ENCODE assay signal across 20 cellular contexts in genomic region chr6:47626782-47627181, GRCh38.
DNase-seq lines count a peak whose midpoint lies in the region; ATAC-seq, FAIRE-seq and TF ChIP-seq lines count a peak whose summit lies in the region.
"Had no signal": no experiment of that assay in that cellular context is flagged by ENCODE, and none has a peak within 500 bp of the region (broad histone marks: within the 10 kb centered on the region; RNA-seq: fewer than 3 reads in every experiment).

No MANE protein-coding gene starts in this region.

- no peak overlapping the region for H3K9ac ChIP-seq in K562 (ENCODE audit: insufficient read depth in 1 of 2, low read depth in 2 of 2, low read length in 2 of 2)
- H3K9ac ChIP-seq: GM23248 had no signal

- BruUV-seq in K562 (replicated peaks; lab: Mats Ljungman, UMichigan): no TSS peak
- BruUV-seq in MCF 10A (replicated peaks; lab: Mats Ljungman, UMichigan): no TSS peak

- H3K27me3 ChIP-seq in CD4-positive, alpha-beta T cell (ENCODE audit: control insufficient read depth, insufficient read depth, low read length): no peaks in the 10 kb centered on the region
- H3K27me3 ChIP-seq in CD8-positive, alpha-beta T cell (ENCODE audit: insufficient read depth, low read length): no peaks in the 10 kb centered on the region
- H3K27me3 ChIP-seq in K562 (ENCODE audit: control insufficient read depth in 2 of 2, insufficient read depth in 2 of 2, low read length in 2 of 2) (no peaks in the 10 kb centered on the region), upper lobe of right lung (no peaks in the 10 kb centered on the region)

- CTCF ChIA-PET in CD4-positive, alpha-beta T cell (lab: Charles Lee): no interaction called here
- CTCF ChIA-PET in CD8-positive, alpha-beta T cell (lab: Charles Lee): no interaction called here
- CTCF ChIA-PET in K562 (lab: Yijun Ruan, JAX; ENCODE audit: low intra/inter-chr PET ratio) (no interaction called here), MCF 10A (lab: Yijun Ruan, JAX) (interaction anchor here (1.1 to 8.5 kb wide), 2 partner anchors 104 to 162 kb away, joined by 3 to 288 read pairs; no protein-coding TSS in a partner anchor)

- no peak for TF ChIP-seq RAD21 in K562 (CRISPR knock-in tag; conservative IDR thresholded peaks at IDR 0.05 in 1 of 2, IDR thresholded peaks at IDR 0.05 in 1 of 2)

- H3K27ac ChIP-seq in CD4-positive, alpha-beta T cell (ENCODE audit: low read depth, low read length): no peak overlapping the region
- no peak overlapping the region for H3K27ac ChIP-seq in CD8-positive, alpha-beta T cell (ENCODE audit: low read depth, low read length)
- H3K27ac ChIP-seq in K562 (ENCODE audit: extremely low read depth, low read depth, low read length) (no peak overlapping the region), upper lobe of right lung (no peak overlapping the region)
- H3K27ac ChIP-seq: GM23248 had no signal

- H3K4me3 Mint-ChIP-seq in CD4-positive, alpha-beta T cell: no peak overlapping the region
- H3K4me3 Mint-ChIP-seq in CD8-positive, alpha-beta T cell: no peak overlapping the region
- no peak overlapping the region for H3K4me3 Mint-ChIP-seq in naive thymus-derived CD8-positive, alpha-beta T cell
- no peak overlapping the region for H3K4me3 Mint-ChIP-seq in MCF 10A (ENCODE audit: unreplicated experiment)
- H3K4me3 Mint-ChIP-seq: CD8-positive, alpha-beta memory T cell had no signal

- no peak overlapping the region for H3K4me2 ChIP-seq in K562 (ENCODE audit: insufficient read depth, low read length)

- H3K9me3 Mint-ChIP-seq in CD4-positive, alpha-beta T cell: no peaks in the 10 kb centered on the region
- H3K9me3 Mint-ChIP-seq in CD8-positive, alpha-beta T cell: no peaks in the 10 kb centered on the region
- H3K9me3 Mint-ChIP-seq in naive thymus-derived CD8-positive, alpha-beta T cell: no peaks in the 10 kb centered on the region
- no peaks in the 10 kb centered on the region for H3K9me3 Mint-ChIP-seq in MCF 10A (ENCODE audit: unreplicated experiment)
- H3K9me3 Mint-ChIP-seq: CD8-positive, alpha-beta memory T cell had no signal

- H3K36me3 ChIP-seq in CD8-positive, alpha-beta T cell (ENCODE audit: insufficient read depth, low read length): peaks cover 6% of the 10 kb centered on the region
- H3K36me3 ChIP-seq in K562 (ENCODE audit: control insufficient read depth, insufficient read depth, low read length) (peaks cover 25% of the 10 kb centered on the region), upper lobe of right lung (peaks cover 6% of the 10 kb centered on the region)

- H3K4me1 ChIP-seq in CD8-positive, alpha-beta T cell (ENCODE audit: insufficient read depth, low read length): peaks cover 5% of the 10 kb centered on the region
- H3K4me1 ChIP-seq in K562 (replicated peaks in 1 of 2; ENCODE audit: control insufficient read depth in 2 of 2, insufficient read depth in 2 of 2, low read length in 2 of 2): peaks cover 0 to 3% of the 10 kb centered on the region in 2 experiments; a peak in 2 of 5 replicates
- H3K4me1 ChIP-seq in upper lobe of right lung: peaks cover 5% of the 10 kb centered on the region

- no peak for DNase-seq in CD4-positive, alpha-beta T cell
- DNase-seq in CD8-positive, alpha-beta T cell: no peak
- no peak for DNase-seq in K562 (ENCODE audit: extremely low read depth in 1 of 4, low spot score in 3 of 4)
- no peak for DNase-seq in naive thymus-derived CD8-positive, alpha-beta T cell
- DNase-seq in MCF 10A (ENCODE audit: unreplicated experiment): no peak
- DNase-seq in upper lobe of right lung: no peak
- DNase-seq in GF-D8 (lab: John Stamatoyannopoulos, UW): no peak
- DNase-seq: C1 segment of cervical spinal cord; CD8-positive, alpha-beta memory T cell; DMS 273 treated with DMSO at 0.1 percent for 48 hours; DMS79; EL; GDM1; GM23248; H7; HCEC 1CT had no signal

- H3K79me2 ChIP-seq in K562 (ENCODE audit: control insufficient read depth, insufficient read depth, low read length): no peaks in the 10 kb centered on the region

- no peak overlapping the region for H3K4me3 ChIP-seq in CD8-positive, alpha-beta T cell (ENCODE audit: low read depth, low read length)
- H3K4me3 ChIP-seq in K562 (no peak overlapping the region), upper lobe of right lung (no peak overlapping the region)
- H3K4me3 ChIP-seq: GM23248 had no signal

- in situ Hi-C loops in K562 (cut with MboI): no loop called here

- H3K4me1 Mint-ChIP-seq in CD4-positive, alpha-beta T cell (ENCODE audit: low read depth): peaks cover 19% of the 10 kb centered on the region
- H3K4me1 Mint-ChIP-seq in CD8-positive, alpha-beta T cell (ENCODE audit: low read depth): peaks cover 16% of the 10 kb centered on the region
- H3K4me1 Mint-ChIP-seq in naive thymus-derived CD8-positive, alpha-beta T cell: peaks cover under 1 to 19% (median 12%) of the 10 kb centered on the region in 4 donors
- H3K4me1 Mint-ChIP-seq in MCF 10A (ENCODE audit: insufficient read depth, unreplicated experiment): no peaks in the 10 kb centered on the region

- H2AFZ ChIP-seq in K562 (ENCODE audit: low read depth, low read length): no peak overlapping the region
- H2AFZ ChIP-seq: GM23248 had no signal

- no peak for ATAC-seq in CD4-positive, alpha-beta T cell (ENCODE audit: poor library complexity)
- no peak for ATAC-seq in CD8-positive, alpha-beta T cell
- ATAC-seq in K562 (no peak), upper lobe of right lung (no peak), GM19397 (IDR thresholded peaks at IDR 0.05; ENCODE audit: unreplicated experiment) (no peak)
- no peak for ATAC-seq in naive thymus-derived CD8-positive, alpha-beta T cell

- no peaks in the 10 kb centered on the region for H4K20me1 ChIP-seq in K562 (replicated peaks; ENCODE audit: control insufficient read depth, insufficient read depth, low read length)

- H3K27ac Mint-ChIP-seq in CD4-positive, alpha-beta T cell: peak overlapping the region; percentile 68
- H3K27ac Mint-ChIP-seq in CD8-positive, alpha-beta T cell: peak overlapping the region; percentile 72
- H3K27ac Mint-ChIP-seq in naive thymus-derived CD8-positive, alpha-beta T cell: peak overlapping the region in 6 of 10 donors; percentile 12 to 80 (median 56)
- H3K27ac Mint-ChIP-seq in MCF 10A (ENCODE audit: low read depth, unreplicated experiment): no peak overlapping the region

- H3K9me3 ChIP-seq in CD4-positive, alpha-beta T cell (ENCODE audit: control insufficient read depth, low read length): no peaks in the 10 kb centered on the region
- H3K9me3 ChIP-seq in CD8-positive, alpha-beta T cell (ENCODE audit: low read length): no peaks in the 10 kb centered on the region
- H3K9me3 ChIP-seq in K562 (replicated peaks; ENCODE audit: control insufficient read depth, insufficient read depth, low read depth, low read length): no peaks in the 10 kb centered on the region
- no peaks in the 10 kb centered on the region for H3K9me3 ChIP-seq in upper lobe of right lung

- TF ChIP-seq CTCF in CD4-positive, alpha-beta T cell (IDR thresholded peaks at IDR 0.05): no peak
- TF ChIP-seq CTCF in CD8-positive, alpha-beta T cell (IDR thresholded peaks at IDR 0.05): no peak
- TF ChIP-seq CTCF in K562 (IDR thresholded peaks at IDR 0.05 in 2 of 3, conservative IDR thresholded peaks at IDR 0.05 in 1 of 3; ENCODE audit: insufficient read depth in 2 of 3, low read depth in 1 of 3, low read length in 3 of 3) (no peak), MCF 10A (IDR thresholded peaks at IDR 0.05; ENCODE audit: unreplicated experiment) (no peak), upper lobe of right lung (IDR thresholded peaks at IDR 0.05) (no peak)

- no peak for TF ChIP-seq POLR2A in K562 (conservative IDR thresholded peaks at IDR 0.05)

- TF ChIP-seq EP300 in K562 (IDR thresholded peaks at IDR 0.05; ENCODE audit: low read length): no peak

- FAIRE-seq in K562 (lab: Jason Lieb, UNC): no peak
- FAIRE-seq: D721Med, GM12892, H1 had no signal

- no peaks in the 10 kb centered on the region for H3K27me3 Mint-ChIP-seq in CD4-positive, alpha-beta T cell
- H3K27me3 Mint-ChIP-seq in CD8-positive, alpha-beta T cell (ENCODE audit: low read depth): no peaks in the 10 kb centered on the region
- H3K27me3 Mint-ChIP-seq in naive thymus-derived CD8-positive, alpha-beta T cell: no peaks in the 10 kb centered on the region
- no peaks in the 10 kb centered on the region for H3K27me3 Mint-ChIP-seq in MCF 10A (ENCODE audit: insufficient read depth, unreplicated experiment)
- H3K27me3 Mint-ChIP-seq: CD8-positive, alpha-beta memory T cell had no signal

- WGBS in K562 (ENCODE audit: insufficient coverage, low coverage, missing lambda C conversion rate): 75% methylated on average over 2 of the region's 2 CpGs

- POLR2A ChIA-PET in CD4-positive, alpha-beta T cell (lab: Charles Lee): interaction anchor here (0.6 kb wide), 1 partner anchor 149 kb away, joined by 3 read pairs; the partner anchor contains the start of gene CD2AP
- POLR2A ChIA-PET in CD8-positive, alpha-beta T cell (lab: Charles Lee): no interaction called here
- POLR2A ChIA-PET in K562 (lab: Yijun Ruan, JAX) (interaction anchor here (0.9 kb wide), 1 partner anchor 29 kb away, joined by 3 read pairs; no protein-coding TSS in a partner anchor), MCF 10A (lab: Yijun Ruan, JAX) (no interaction called here)
- POLR2A ChIA-PET in naive thymus-derived CD8-positive, alpha-beta T cell (lab: Charles Lee): no interaction called here

- H3K9me1 ChIP-seq in K562 (ENCODE audit: control insufficient read depth, insufficient read depth, low read length): no peaks in the 10 kb centered on the region

- H3K36me3 Mint-ChIP-seq in CD4-positive, alpha-beta T cell (ENCODE audit: low read depth): peaks cover 24% of the 10 kb centered on the region
- peaks cover 22% of the 10 kb centered on the region for H3K36me3 Mint-ChIP-seq in CD8-positive, alpha-beta T cell
- H3K36me3 Mint-ChIP-seq in naive thymus-derived CD8-positive, alpha-beta T cell: peaks cover 0 to 22% (median 10%) of the 10 kb centered on the region in 3 donors
- peaks cover 34% of the 10 kb centered on the region for H3K36me3 Mint-ChIP-seq in MCF 10A (ENCODE audit: insufficient read depth, unreplicated experiment)

- intact Hi-C loops in CD4-positive, alpha-beta T cell (cut with DNase I, micrococcal nuclease): no loop called here
- intact Hi-C loops in CD8-positive, alpha-beta T cell (cut with DNase I, micrococcal nuclease): no loop called here
- intact Hi-C loops in K562 (cut with micrococcal nuclease) (no loop called here), MCF 10A (cut with micrococcal nuclease) (no loop called here), upper lobe of right lung (cut with DNase I) (no loop called here)

TF ChIP-seq in K562, 482 proteins besides CTCF, POLR2A, EP300 and RAD21 (continues in another document):
- TF ChIP-seq GATAD2B (IDR thresholded peaks at IDR 0.05; ENCODE audit: borderline replicate concordance) (no peak), KAT2B (IDR thresholded peaks at IDR 0.05; ENCODE audit: low read depth, low read length) (no peak), CEBPB (tag; IDR thresholded peaks at IDR 0.05) (peak; percentile 66), RFX5 (IDR thresholded peaks at IDR 0.05; ENCODE audit: low read depth, low read length) (no peak), CEBPG (CRISPR knock-in tag; IDR thresholded peaks at IDR 0.05) (no peak), CEBPG (tag; conservative IDR thresholded peaks at IDR 0.05 in 1 of 2, IDR thresholded peaks at IDR 0.05 in 1 of 2) (peak in 1 of 2 experiments; percentile 67; a peak in 2 of 4 replicates), JUN (IDR thresholded peaks at IDR 0.05; ENCODE audit: borderline replicate concordance, low read depth, low read length) (no peak), JUN (CRISPR knock-in tag; IDR thresholded peaks at IDR 0.05; ENCODE audit: borderline replicate concordance) (no peak)

Comparison
In these comparisons a context has a peak if more than half of its experiments do, and no peak if none do; other contexts are left out.
1. POLR2A ChIA-PET loops: an anchor here in CD4-positive, alpha-beta T cell (0.6 kb wide) and K562 (0.9 kb wide); none called in CD8-positive, alpha-beta T cell, naive thymus-derived CD8-positive, alpha-beta T cell and MCF 10A.